10 cellular contexts compared by ENCODE assay signal in the genomic region with DNA sequence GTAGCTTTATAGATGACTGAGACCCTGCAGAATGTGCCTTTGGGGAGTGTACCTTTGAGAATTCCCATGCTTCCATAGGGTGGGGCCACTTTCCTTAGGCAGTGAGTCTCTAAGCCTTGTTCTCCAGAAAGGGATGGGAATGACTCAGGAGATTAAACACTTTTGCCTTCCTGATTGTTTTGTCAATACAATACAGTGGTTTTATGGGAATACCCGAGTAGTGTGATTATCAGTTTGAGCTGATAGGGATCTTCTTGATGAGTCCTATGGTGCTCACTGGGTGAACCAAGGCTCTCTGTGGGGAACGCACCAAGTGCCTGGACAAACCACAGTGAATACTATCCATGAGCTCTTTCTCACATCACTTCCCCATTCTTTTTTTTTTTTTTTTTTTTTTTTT. TPM values are rescaled to one million over a fixed set of nuclear protein-coding genes. Genes with fewer than 3 reads are reported as not detected.
DNase-seq lines count a peak whose midpoint lies in the region; ATAC-seq and TF ChIP-seq lines count a peak whose summit lies in the region.
"Had no signal": no experiment of that assay in that cellular context is flagged by ENCODE, and none has a peak within 500 bp of the region (broad histone marks: within the 10 kb centered on the region; RNA-seq: fewer than 3 reads in every experiment).

No MANE protein-coding gene starts in this region.

- peaks cover 0 to 2% of the 10 kb centered on the region in 2 donors for H3K9me3 Mint-ChIP-seq in activated T-cell treated with anti-CD3 and anti-CD28 coated beads, Interleukin-2, amount 50 U/mL, for 72 hours
- H3K9me3 Mint-ChIP-seq: central memory CD8-positive, alpha-beta T cell; T-helper 1 cell treated with Interleukin-12 subunit alpha and Interleukin-12 subunit beta and Interleukin-4 antibody, amounts not matched to agents 30 μg/mL and 1 μg/mL, for 36 hours had no signal

- H3K14ac ChIP-seq in trophoblast cell (ENCODE audit: low read length), result no peak overlapping the region

- H3K4me1 Mint-ChIP-seq in activated T-cell treated with anti-CD3 and anti-CD28 coated beads, Interleukin-2, amount 50 U/mL, for 72 hours (ENCODE audit: low read depth), result peaks cover 41% of the 10 kb centered on the region
- H3K4me1 Mint-ChIP-seq: central memory CD8-positive, alpha-beta T cell had no signal

- peaks cover 39% of the 10 kb centered on the region for H3F3A ChIP-seq in PC-9 (ENCODE audit: insufficient read depth, low read depth)

- CTCF ChIA-PET in PC-9 (lab: Charles Lee), result interaction anchor here (0.6 kb wide), 2 partner anchors 13 to 99 kb away, joined by 4 to 5 read pairs; no protein-coding TSS in a partner anchor

- peak; percentile 50 for DNase-seq in DMS79 treated with DMSO at 0.1 percent for 48 hours (lab: John Stamatoyannopoulos, UW)
- DNase-seq in PC-9, result peak; percentile 54 to 84
- DNase-seq in trophoblast cell, result peak; percentile 67 to 81
- no peak for DNase-seq in H7
- DNase-seq in activated T-cell treated with anti-CD3 and anti-CD28 coated beads, Interleukin-2, amount 50 U/mL, for 72 hours, result no peak
- DNase-seq in Karpas-422, result no peak

- H3K27me3 ChIP-seq in PC-9 (ENCODE audit: insufficient read depth, low read depth), result no peaks in the 10 kb centered on the region
- H3K27me3 ChIP-seq in esophagus (ENCODE audit: control insufficient read depth in 1 of 2, insufficient read depth in 2 of 2, low read length in 2 of 2), result no peaks in the 10 kb centered on the region
- no peaks in the 10 kb centered on the region for H3K27me3 ChIP-seq in trophoblast cell (ENCODE audit: insufficient read depth, low read length)
- H3K27me3 ChIP-seq in H7 (ENCODE audit: control insufficient read depth, insufficient read depth, low read length), result no peaks in the 10 kb centered on the region
- no peaks in the 10 kb centered on the region for H3K27me3 ChIP-seq in Karpas-422 (ENCODE audit: low read length)

- H2BK120ac ChIP-seq in trophoblast cell (ENCODE audit: insufficient read depth, low read length, poor library complexity), result no peak overlapping the region

- H3K9ac ChIP-seq in trophoblast cell (ENCODE audit: low read length), result no peak overlapping the region
- H3K9ac ChIP-seq in Karpas-422 (ENCODE audit: low read length), result no peak overlapping the region

- no peak overlapping the region for H2BK12ac ChIP-seq in trophoblast cell (ENCODE audit: low read length)

- TF ChIP-seq CTCF in PC-9 (conservative IDR thresholded peaks at IDR 0.05), result no peak

- 37 to 57% methylated on average over 2 of the region's 2 CpGs for WGBS in esophagus, 2 donors
- WGBS in trophoblast cell (ENCODE audit: extremely low coverage, insufficient coverage, insufficient read length), result no CpG with 5 or more reads among the region's 2 CpGs

- H3K27ac Mint-ChIP-seq in activated T-cell treated with anti-CD3 and anti-CD28 coated beads, Interleukin-2, amount 50 U/mL, for 72 hours, result no peak overlapping the region
- H3K27ac Mint-ChIP-seq: T-helper 1 cell treated with Interleukin-12 subunit alpha and Interleukin-12 subunit beta and Interleukin-4 antibody, amounts not matched to agents 30 μg/mL and 1 μg/mL, for 36 hours had no signal

- H2AFZ ChIP-seq in PC-9 (no peak overlapping the region), trophoblast cell (ENCODE audit: insufficient read depth, low read length, poor library complexity) (no peak overlapping the region), Karpas-422 (ENCODE audit: low read length) (no peak overlapping the region)

- H3K79me2 ChIP-seq in PC-9 (ENCODE audit: low read depth), result peaks cover 76% of the 10 kb centered on the region
- H3K79me2 ChIP-seq in trophoblast cell (ENCODE audit: control insufficient read depth, insufficient read depth, low read length, poor library complexity), result peaks cover 9% of the 10 kb centered on the region
- no peaks in the 10 kb centered on the region for H3K79me2 ChIP-seq in Karpas-422 (ENCODE audit: low read length)

- H3K36me3 ChIP-seq in PC-9 (ENCODE audit: low read depth), result no peaks in the 10 kb centered on the region
- peaks cover 0 to 2% of the 10 kb centered on the region in 2 donors for H3K36me3 ChIP-seq in esophagus (ENCODE audit: control insufficient read depth in 2 of 2, insufficient read depth in 2 of 2, low read length in 1 of 2)
- peaks cover 0 to 1% of the 10 kb centered on the region in 2 experiments for H3K36me3 ChIP-seq in trophoblast cell (ENCODE audit: control insufficient read depth in 1 of 2, insufficient read depth in 2 of 2, low read length in 2 of 2)
- H3K36me3 ChIP-seq in H7 (replicated peaks; ENCODE audit: control insufficient read depth, insufficient read depth, low read length), result no peaks in the 10 kb centered on the region
- no peaks in the 10 kb centered on the region for H3K36me3 ChIP-seq in Karpas-422 (ENCODE audit: insufficient read depth, low read length)

- peaks cover 9% of the 10 kb centered on the region for H3K79me1 ChIP-seq in trophoblast cell (ENCODE audit: low read length)

- H3K23ac ChIP-seq in trophoblast cell (ENCODE audit: low read length), result no peak overlapping the region

- peaks cover 0 to 4% of the 10 kb centered on the region in 2 donors for H3K36me3 Mint-ChIP-seq in activated T-cell treated with anti-CD3 and anti-CD28 coated beads, Interleukin-2, amount 50 U/mL, for 72 hours (ENCODE audit: insufficient read depth in 2 of 2)

- intact Hi-C loops in PC-9 (cut with micrococcal nuclease; ENCODE audit: unreplicated experiment), result loop anchor here (1.0 kb wide), 1 partner anchor 10 kb away; no protein-coding TSS in a partner anchor

- H4K8ac ChIP-seq in trophoblast cell (ENCODE audit: low read depth, low read length), result no peak overlapping the region

- no peak overlapping the region for H4K91ac ChIP-seq in trophoblast cell (ENCODE audit: low read depth, low read length)

- no peak overlapping the region for H4K12ac ChIP-seq in trophoblast cell (ENCODE audit: low read depth, low read length)

- no peaks in the 10 kb centered on the region for H3K9me2 ChIP-seq in PC-9 (ENCODE audit: insufficient read depth)
- H3K9me2 ChIP-seq in Karpas-422 (replicated peaks; ENCODE audit: insufficient read depth, low read length), result no peaks in the 10 kb centered on the region

- no peak overlapping the region for H3K18ac ChIP-seq in trophoblast cell (ENCODE audit: low read length)

- H2AK5ac ChIP-seq in trophoblast cell (ENCODE audit: low read length), result no peak overlapping the region

- H3K4me2 ChIP-seq in PC-9 (peak overlapping the region; percentile 49), trophoblast cell (ENCODE audit: low read length) (no peak overlapping the region), Karpas-422 (ENCODE audit: low read depth, low read length, poor library complexity, severe bottlenecking) (no peak overlapping the region)

- no peak overlapping the region for H3K4ac ChIP-seq in trophoblast cell (ENCODE audit: low read depth, low read length)

- H3K9me3 ChIP-seq in PC-9 (ENCODE audit: insufficient read depth, low read depth) (no peaks in the 10 kb centered on the region), esophagus (ENCODE audit: control insufficient read depth in 2 of 2, insufficient read depth in 1 of 2, low read depth in 1 of 2, low read length in 1 of 2) (no peaks in the 10 kb centered on the region), trophoblast cell (ENCODE audit: insufficient read depth, low read depth, low read length) (no peaks in the 10 kb centered on the region), Karpas-422 (ENCODE audit: low read length) (no peaks in the 10 kb centered on the region)

- H3K4me3 Mint-ChIP-seq in activated T-cell treated with anti-CD3 and anti-CD28 coated beads, Interleukin-2, amount 50 U/mL, for 72 hours, result no peak overlapping the region
- H3K4me3 Mint-ChIP-seq: central memory CD8-positive, alpha-beta T cell; T-helper 1 cell treated with Interleukin-12 subunit alpha and Interleukin-12 subunit beta and Interleukin-4 antibody, amounts not matched to agents 30 μg/mL and 1 μg/mL, for 36 hours had no signal

- H3K27me3 Mint-ChIP-seq in activated T-cell treated with anti-CD3 and anti-CD28 coated beads, Interleukin-2, amount 50 U/mL, for 72 hours (ENCODE audit: low read depth), result no peaks in the 10 kb centered on the region

- ATAC-seq in GM21737 (IDR thresholded peaks at IDR 0.05; ENCODE audit: unreplicated experiment), result no peak
- no peak for ATAC-seq in activated T-cell treated with anti-CD3 and anti-CD28 coated beads, Interleukin-2, amount 50 U/mL, for 72 hours (replicated peaks in 1 of 2)

- no TSS peak for BruUV-seq in PC-9 (replicated peaks; lab: Mats Ljungman, UMichigan)

- POLR2A ChIA-PET in PC-9 (lab: Charles Lee; ENCODE audit: unreplicated experiment), result interaction anchor here (0.5 to 1.3 kb wide), 6 partner anchors 10 to 65 kb away, joined by 3 to 36 read pairs (median 9); no protein-coding TSS in a partner anchor

- H2BK5ac ChIP-seq in trophoblast cell (ENCODE audit: low read depth, low read length, poor library complexity), result no peak overlapping the region

- H3K4me3 ChIP-seq in PC-9 (no peak overlapping the region), esophagus (ENCODE audit: low read depth in 1 of 2, low read length in 2 of 2) (no peak overlapping the region), trophoblast cell (ENCODE audit: low read depth, low read length) (no peak overlapping the region), H7 (ENCODE audit: insufficient read depth, low read depth, low read length) (no peak overlapping the region), Karpas-422 (ENCODE audit: low read length) (no peak overlapping the region)

- H3K27ac ChIP-seq in PC-9 (peak overlapping the region; percentile 86), esophagus (ENCODE audit: low read depth in 2 of 2, low read length in 1 of 2) (peak overlapping the region; percentile 57 to 81), trophoblast cell (ENCODE audit: low read depth, low read length) (peak overlapping the region; percentile 71), Karpas-422 (ENCODE audit: low read length) (no peak overlapping the region)

- H3K4me1 ChIP-seq in PC-9 (replicated peaks; ENCODE audit: insufficient read depth) (peaks cover 49% of the 10 kb centered on the region), esophagus (ENCODE audit: control insufficient read depth in 2 of 2, insufficient read depth in 2 of 2, low read length in 1 of 2) (peaks cover 7 to 8% of the 10 kb centered on the region in 2 donors), trophoblast cell (ENCODE audit: control insufficient read depth in 1 of 2, insufficient read depth in 2 of 2, low read length in 2 of 2) (peaks cover 15 to 17% of the 10 kb centered on the region in 2 experiments), Karpas-422 (ENCODE audit: low read length) (peaks cover 8% of the 10 kb centered on the region)

- H4K20me1 ChIP-seq in PC-9 (ENCODE audit: insufficient read depth) (no peaks in the 10 kb centered on the region), Karpas-422 (ENCODE audit: insufficient read depth, low read depth, low read length) (no peaks in the 10 kb centered on the region)

RNA-seq across cellular contexts. Expression of a gene that starts 6.3 kb away (rescaled TPM):
- total RNA-seq in PC-9 (2021), result 255 and 274 TPM in 2 replicates
- 10 to 100 TPM; 30.2 to 32.1 TPM for polyA plus RNA-seq in esophagus
- 105 and 106 TPM in 2 replicates for polyA plus RNA-seq in trophoblast cell (2013)
- 2.8 and 3.0 TPM in 2 replicates for total RNA-seq in H7 (2014; rRNA removed; shearing (Covaris generic))
- 10 to 100 TPM; 32.3 to 32.4 TPM for total RNA-seq in activated T-cell treated with anti-CD3 and anti-CD28 coated beads, Interleukin-2, amount 50 U/mL, for 72 hours
- 8.1 and 9.2 TPM in 2 replicates for total RNA-seq in Karpas-422 (2014; rRNA removed; shearing (Covaris generic); ENCODE audit: low replicate concordance)

RNA-seq across cellular contexts. Expression of a gene that starts 20.5 kb away (rescaled TPM):
- 29.6 and 38.9 TPM in 2 replicates for total RNA-seq in PC-9 (2021)
- 10 to 100 TPM in 1 of 2 donors, 1 to 10 TPM in 1; 8.3 to 11.5 TPM for polyA plus RNA-seq in esophagus
- polyA plus RNA-seq in trophoblast cell (2013), result 26.3 and 28.5 TPM in 2 replicates
- total RNA-seq in H7 (2014; rRNA removed; shearing (Covaris generic)), result 41.8 and 46.0 TPM in 2 replicates
- total RNA-seq in activated T-cell treated with anti-CD3 and anti-CD28 coated beads, Interleukin-2, amount 50 U/mL, for 72 hours, result 10 to 100 TPM; 46.6 to 55.8 TPM
- total RNA-seq in Karpas-422 (2014; rRNA removed; shearing (Covaris generic); ENCODE audit: low replicate concordance), result 14.6 and 16.5 TPM in 2 replicates

Comparison
In these comparisons a context has a peak if more than half of its experiments do, and no peak if none do; other contexts are left out.
1. DNase-seq: peak in DMS79 treated with DMSO at 0.1 percent for 48 hours (single experiment), PC-9 (2 of 2) and trophoblast cell (2 of 2); none in H7 (single experiment), activated T-cell treated with anti-CD3 and anti-CD28 coated beads, Interleukin-2, amount 50 U/mL, for 72 hours (0 of 2) and Karpas-422 (single experiment).